Comparison of ENCODE assay signal across 10 cellular contexts in the genomic region with DNA sequence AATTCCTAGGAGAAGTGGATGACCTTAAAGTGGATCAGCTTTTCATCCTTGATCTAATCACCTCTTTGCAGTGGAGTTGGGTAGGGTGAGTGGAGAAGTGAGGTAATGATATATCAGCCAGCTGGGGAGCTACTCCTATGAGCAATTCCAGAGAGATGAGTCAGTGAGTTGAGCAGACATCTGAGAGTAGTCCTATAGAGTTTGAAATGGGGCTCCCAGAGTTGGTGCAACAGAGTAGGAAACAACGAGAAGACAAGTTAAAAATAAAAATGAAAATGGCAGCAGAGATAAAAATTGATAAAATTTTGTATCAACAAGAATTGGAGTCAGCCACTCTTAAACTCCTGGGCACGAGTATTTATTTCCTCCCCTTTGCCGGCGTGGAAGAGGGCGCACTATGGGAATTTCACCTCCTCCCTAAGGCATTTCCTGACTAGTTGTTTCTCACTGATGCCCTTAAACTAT.
A peak's percentile ranks its signal among the peaks of the same experiment; 100 is the strongest.
DNase-seq lines count a peak whose midpoint lies in the region; ATAC-seq and TF ChIP-seq lines count a peak whose summit lies in the region.
"Had no signal": no experiment of that assay in that cellular context is flagged by ENCODE, and none has a peak within 500 bp of the region (broad histone marks: within the 10 kb centered on the region; RNA-seq: fewer than 3 reads in every experiment).

No MANE protein-coding gene starts in this region.

- DNase-seq in SK-N-MC (ENCODE audit: low read depth, low spot score) (no peak), fibroblast of villous mesenchyme (ENCODE audit: low read depth) (peak; percentile 87), pulmonary artery endothelial cell (ENCODE audit: low read depth, low spot score) (peak; percentile 79), iPS-NIHi11 (ENCODE audit: low spot score) (no peak)
- DNase-seq: NCI-H526 treated with DMSO at 0.1 percent for 48 hours had no signal

- H3K27ac ChIP-seq in HEK293 (ENCODE audit: extremely low read depth, low read depth, low read length): no peak overlapping the region
- peak overlapping the region; percentile 34; the same call in 1 of the 2 replicates for H3K27ac ChIP-seq in SK-N-MC
- H3K27ac ChIP-seq: suprapubic skin had no signal

- no peak for TF ChIP-seq CTCF in HEK293 (tag by site-specific recombination; IDR thresholded peaks at IDR 0.05)
- TF ChIP-seq CTCF in fibroblast of villous mesenchyme (IDR thresholded peaks at IDR 0.05; ENCODE audit: insufficient read depth, low read depth, low read length): no peak

- H3K9ac ChIP-seq in SK-N-MC (ENCODE audit: insufficient read length): no peak overlapping the region

- H3K9me3 ChIP-seq in HEK293 (ENCODE audit: control insufficient read depth, insufficient read depth, low read depth, low read length): no peaks in the 10 kb centered on the region
- H3K9me3 ChIP-seq in SK-N-MC (ENCODE audit: low read depth, low read length): no peaks in the 10 kb centered on the region
- H3K9me3 ChIP-seq: suprapubic skin had no signal

- H3K36me3 ChIP-seq in HEK293 (ENCODE audit: control insufficient read depth in 2 of 2, insufficient read depth in 1 of 2, low read length in 2 of 2): no peaks in the 10 kb centered on the region
- H3K36me3 ChIP-seq in SK-N-MC (ENCODE audit: insufficient read depth, low read length): no peaks in the 10 kb centered on the region
- H3K36me3 ChIP-seq: suprapubic skin had no signal

- CTCF ChIA-PET in HEK293 (lab: Yijun Ruan, JAX): interaction anchor here (0.6 to 1.9 kb wide), 4 partner anchors 54 to 1171 kb away, joined by 3 to 7 read pairs (median 3); no protein-coding TSS in a partner anchor

- no peaks in the 10 kb centered on the region for H3K4me1 ChIP-seq in HEK293 (ENCODE audit: control insufficient read depth, insufficient read depth, low read length)

- POLR2A ChIA-PET in HEK293 (lab: Yijun Ruan, JAX): interaction anchor here (0.5 kb wide), 1 partner anchor 61 kb away, joined by 3 read pairs; no protein-coding TSS in a partner anchor

- no peak for ATAC-seq in HG03108 (IDR thresholded peaks at IDR 0.05; ENCODE audit: unreplicated experiment)
- ATAC-seq in HG03280 (IDR thresholded peaks at IDR 0.05; ENCODE audit: unreplicated experiment): no peak
- no peak for ATAC-seq in GM18870 (IDR thresholded peaks at IDR 0.05; ENCODE audit: unreplicated experiment)

- H3K4me3 ChIP-seq in HEK293 (ENCODE audit: low read depth, low read length) (no peak overlapping the region), SK-N-MC (0 out of 2 replicates have a peak overlapping the region, but pooled peaks have one; percentile 25), fibroblast of villous mesenchyme (ENCODE audit: low read depth, low read length) (no peak overlapping the region)
- H3K4me3 ChIP-seq: suprapubic skin had no signal

TF ChIP-seq in HEK293, 187 proteins besides CTCF, POLR2A, EP300 and RAD21:
- TF ChIP-seq ZNF394 (tag by site-specific recombination; IDR thresholded peaks at IDR 0.05; ENCODE audit: borderline replicate concordance) (peak; percentile 92), GLIS1 (tag by site-specific recombination; IDR thresholded peaks at IDR 0.05) (peak; percentile 40; the same call in 1 of the 2 replicates), IKZF3 (tag by site-specific recombination; IDR thresholded peaks at IDR 0.05) (no peak), ZNF366 (tag by site-specific recombination; conservative IDR thresholded peaks at IDR 0.05) (0 out of 2 replicates have a peak, but pooled peaks have one; percentile 16), SP2 (tag by site-specific recombination; IDR thresholded peaks at IDR 0.05) (no peak), ZNF660 (tag by site-specific recombination; IDR thresholded peaks at IDR 0.05) (0 out of 2 replicates have a peak, but pooled peaks have one; percentile 37), ZIC2 (tag by site-specific recombination; IDR thresholded peaks at IDR 0.05) (no peak), ZBTB21 (tag by site-specific recombination; IDR thresholded peaks at IDR 0.05) (0 out of 2 replicates have a peak, but pooled peaks have one; percentile 40), INSM2 (tag by site-specific recombination; IDR thresholded peaks at IDR 0.05) (no peak), SP7 (tag by site-specific recombination; IDR thresholded peaks at IDR 0.05) (peak; percentile 71), REPIN1 (tag by site-specific recombination; IDR thresholded peaks at IDR 0.05; ENCODE audit: low read depth) (no peak), GLI2 (tag by site-specific recombination; IDR thresholded peaks at IDR 0.05; ENCODE audit: borderline replicate concordance, low read depth) (no peak), ZSCAN23 (tag by site-specific recombination; IDR thresholded peaks at IDR 0.05) (no peak), ZNF629 (tag by site-specific recombination; IDR thresholded peaks at IDR 0.05) (peak; percentile 68), ZNF626 (tag by site-specific recombination; IDR thresholded peaks at IDR 0.05) (no peak)
- TF ChIP-seq, protein P1, sequence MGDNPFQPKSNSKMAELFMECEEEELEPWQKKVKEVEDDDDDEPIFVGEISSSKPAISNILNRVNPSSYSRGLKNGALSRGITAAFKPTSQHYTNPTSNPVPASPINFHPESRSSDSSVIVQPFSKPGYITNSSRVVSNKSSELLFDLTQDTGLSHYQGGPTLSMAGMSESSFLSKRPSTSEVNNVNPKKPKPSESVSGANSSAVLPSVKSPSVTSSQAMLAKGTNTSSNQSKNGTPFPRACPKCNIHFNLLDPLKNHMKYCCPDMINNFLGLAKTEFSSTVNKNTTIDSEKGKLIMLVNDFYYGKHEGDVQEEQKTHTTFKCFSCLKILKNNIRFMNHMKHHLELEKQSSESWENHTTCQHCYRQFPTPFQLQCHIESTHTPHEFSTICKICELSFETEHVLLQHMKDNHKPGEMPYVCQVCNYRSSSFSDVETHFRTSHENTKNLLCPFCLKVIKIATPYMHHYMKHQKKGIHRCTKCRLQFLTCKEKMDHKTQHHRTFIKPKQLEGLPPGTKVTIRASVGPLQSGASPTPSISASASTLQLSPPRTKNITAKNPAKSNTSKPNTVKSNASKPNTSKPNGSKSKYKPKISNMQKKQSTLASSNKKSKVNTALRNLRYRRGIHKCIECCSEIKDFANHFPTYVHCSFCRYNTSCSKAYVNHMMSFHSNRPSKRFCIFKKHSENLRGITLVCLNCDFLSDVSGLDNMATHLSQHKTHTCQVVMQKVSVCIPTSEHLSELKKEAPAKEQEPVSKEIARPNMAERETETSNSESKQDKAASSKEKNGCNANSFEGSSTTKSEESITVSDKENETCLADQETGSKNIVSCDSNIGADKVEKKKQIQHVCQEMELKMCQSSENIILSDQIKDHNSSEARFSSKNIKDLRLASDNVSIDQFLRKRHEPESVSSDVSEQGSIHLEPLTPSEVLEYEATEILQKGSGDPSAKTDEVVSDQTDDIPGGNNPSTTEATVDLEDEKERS (tag by site-specific recombination; IDR thresholded peaks at IDR 0.05): no peak
- TF ChIP-seq, protein P2, sequence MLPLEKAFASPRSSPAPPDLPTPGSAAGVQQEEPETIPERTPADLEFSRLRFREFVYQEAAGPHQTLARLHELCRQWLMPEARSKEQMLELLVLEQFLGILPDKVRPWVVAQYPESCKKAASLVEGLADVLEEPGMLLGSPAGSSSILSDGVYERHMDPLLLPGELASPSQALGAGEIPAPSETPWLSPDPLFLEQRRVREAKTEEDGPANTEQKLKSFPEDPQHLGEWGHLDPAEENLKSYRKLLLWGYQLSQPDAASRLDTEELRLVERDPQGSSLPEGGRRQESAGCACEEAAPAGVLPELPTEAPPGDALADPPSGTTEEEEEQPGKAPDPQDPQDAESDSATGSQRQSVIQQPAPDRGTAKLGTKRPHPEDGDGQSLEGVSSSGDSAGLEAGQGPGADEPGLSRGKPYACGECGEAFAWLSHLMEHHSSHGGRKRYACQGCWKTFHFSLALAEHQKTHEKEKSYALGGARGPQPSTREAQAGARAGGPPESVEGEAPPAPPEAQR (tag by site-specific recombination; IDR thresholded peaks at IDR 0.05): no peak
- TF ChIP-seq, protein P3, sequence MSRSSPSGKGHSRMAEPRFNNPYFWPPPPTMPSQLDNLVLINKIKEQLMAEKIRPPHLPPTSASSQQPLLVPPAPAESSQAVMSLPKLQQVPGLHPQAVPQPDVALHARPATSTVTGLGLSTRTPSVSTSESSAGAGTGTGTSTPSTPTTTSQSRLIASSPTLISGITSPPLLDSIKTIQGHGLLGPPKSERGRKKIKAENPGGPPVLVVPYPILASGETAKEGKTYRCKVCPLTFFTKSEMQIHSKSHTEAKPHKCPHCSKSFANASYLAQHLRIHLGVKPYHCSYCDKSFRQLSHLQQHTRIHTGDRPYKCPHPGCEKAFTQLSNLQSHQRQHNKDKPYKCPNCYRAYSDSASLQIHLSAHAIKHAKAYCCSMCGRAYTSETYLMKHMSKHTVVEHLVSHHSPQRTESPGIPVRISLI (tag by site-specific recombination; IDR thresholded peaks at IDR 0.05): no peak

Comparison
In these comparisons a context has a peak if more than half of its experiments do, and no peak if none do; other contexts are left out.
1. DNase-seq: peak in fibroblast of villous mesenchyme (single experiment) and pulmonary artery endothelial cell (single experiment); none in SK-N-MC (single experiment) and iPS-NIHi11 (single experiment).